Comparison of ENCODE assay signal across 8 cellular contexts in genomic region chr1:117120774-117121588, GRCh38. TPM values are rescaled to one million over a fixed set of nuclear protein-coding genes. Genes with fewer than 3 reads are reported as not detected.
DNase-seq lines count a peak whose midpoint lies in the region; ATAC-seq and TF ChIP-seq lines count a peak whose summit lies in the region.

No MANE protein-coding gene starts in this region.

- H3K4me1 ChIP-seq in OCI-LY3 (ENCODE audit: low read length), result peaks cover 4% of the 10 kb centered on the region; the same call in 1 of the 2 replicates
- H3K4me1 ChIP-seq in mesendoderm (ENCODE audit: control insufficient read depth, low read depth, low read length), result peaks cover 4% of the 10 kb centered on the region
- H3K4me1 ChIP-seq in aorta (ENCODE audit: control insufficient read depth in 1 of 2, insufficient read depth in 2 of 2, low read length in 2 of 2), result no peaks in the 10 kb centered on the region

- peak overlapping the region; percentile 79 for H3K4me2 ChIP-seq in OCI-LY3 (ENCODE audit: low read length)
- peak overlapping the region; percentile 87 for H3K4me2 ChIP-seq in mesendoderm (ENCODE audit: low read length)

- intact Hi-C loops in aorta (cut with DNase I), result loop anchor here (2.0 to 10.0 kb wide), 4 partner anchors 22 to 546 kb away; partner anchors contain the start of genes CD58 (in 1 of the 2) and TENT5C (in 1 of the 2)

- peak overlapping the region; percentile 51 for H3K23ac ChIP-seq in mesendoderm (ENCODE audit: low read length)

- no peaks in the 10 kb centered on the region for H3K36me3 ChIP-seq in OCI-LY3 (replicated peaks; ENCODE audit: low read depth, low read length)
- no peaks in the 10 kb centered on the region for H3K36me3 ChIP-seq in mesendoderm (ENCODE audit: control insufficient read depth, insufficient read depth, low read length)
- peaks cover 0 to 2% of the 10 kb centered on the region in 2 donors for H3K36me3 ChIP-seq in aorta (ENCODE audit: control insufficient read depth in 1 of 2, insufficient read depth in 2 of 2, low read length in 1 of 2)

- no peaks in the 10 kb centered on the region for H3K9me3 Mint-ChIP-seq in stimulated activated naive CD8-positive, alpha-beta T cell treated with anti-CD3 and anti-CD28 coated beads, Interleukin-15, Interleukin-2, amounts not matched to agents 100 ng/mL and 50 ng/mL, for 24 hours

- H3K4ac ChIP-seq in mesendoderm (ENCODE audit: low read depth, low read length), result no peak overlapping the region

- no CpG with 5 or more reads among the region's 29 CpGs for WGBS in mesendoderm (ENCODE audit: extremely low coverage, insufficient coverage, low lambda C conversion rate)
- WGBS in aorta, 2 donors, result 14 to 15% methylated on average over 28 to 29 of the region's 29 CpGs

- no peak overlapping the region for H2AK5ac ChIP-seq in mesendoderm (ENCODE audit: low read length)

- peak overlapping the region; percentile 74 for H3K27ac Mint-ChIP-seq in stimulated activated naive CD8-positive, alpha-beta T cell treated with anti-CD3 and anti-CD28 coated beads, Interleukin-15, Interleukin-2, amounts not matched to agents 100 ng/mL and 50 ng/mL, for 24 hours

- in situ Hi-C loops in GM13977 (cut with MboI; ENCODE audit: low pct_unique_long_range_greater_than_20kb, low sequenced_read_pairs, unreplicated experiment), result no loop called here

- no peaks in the 10 kb centered on the region for H4K20me1 ChIP-seq in OCI-LY3 (ENCODE audit: insufficient read depth, low read length)

- no peak overlapping the region for H2BK5ac ChIP-seq in mesendoderm (ENCODE audit: low read length)

- H2BK120ac ChIP-seq in mesendoderm (ENCODE audit: low read depth, low read length), result no peak overlapping the region

- H3K9ac ChIP-seq in OCI-LY3 (ENCODE audit: low read length), result peak overlapping the region; percentile 64
- H3K9ac ChIP-seq in mesendoderm (ENCODE audit: low read length), result peak overlapping the region; percentile 83

- H4K8ac ChIP-seq in mesendoderm (ENCODE audit: low read depth, low read length), result no peak overlapping the region

- H4K5ac ChIP-seq in mesendoderm (ENCODE audit: low read length), result no peak overlapping the region

- peak overlapping the region; percentile 78 for H3K4me3 Mint-ChIP-seq in stimulated activated naive CD8-positive, alpha-beta T cell treated with anti-CD3 and anti-CD28 coated beads, Interleukin-15, Interleukin-2, amounts not matched to agents 100 ng/mL and 50 ng/mL, for 24 hours

- peaks cover 17% of the 10 kb centered on the region for H3K27me3 Mint-ChIP-seq in stimulated activated naive CD8-positive, alpha-beta T cell treated with anti-CD3 and anti-CD28 coated beads, Interleukin-15, Interleukin-2, amounts not matched to agents 100 ng/mL and 50 ng/mL, for 24 hours

- H3K56ac ChIP-seq in mesendoderm (ENCODE audit: low read length), result peak overlapping the region; percentile 93

- DNase-seq in stimulated activated naive CD8-positive, alpha-beta T cell treated with anti-CD3 and anti-CD28 coated beads, Interleukin-15, Interleukin-2, amounts not matched to agents 100 U/mL and 50 U/mL, for 24 hours, result no peak
- DNase-seq in coronary artery (ENCODE audit: low spot score) (no peak), mesendoderm (peak; percentile 28), aorta (no peak), GM13977 (ENCODE audit: low spot score) (no peak), COLO668 (lab: John Stamatoyannopoulos, UW; ENCODE audit: unreplicated experiment) (no peak)

- peak overlapping the region; percentile 84 for H2AFZ ChIP-seq in OCI-LY3 (ENCODE audit: low read depth, low read length)

- peak overlapping the region; percentile 78 for H3K18ac ChIP-seq in mesendoderm (ENCODE audit: low read length)

- H3K79me2 ChIP-seq in OCI-LY3 (ENCODE audit: low read length) (no peaks in the 10 kb centered on the region), mesendoderm (ENCODE audit: control insufficient read depth, insufficient read depth, low read length) (no peaks in the 10 kb centered on the region)

- no peak overlapping the region for H2BK15ac ChIP-seq in mesendoderm (replicated peaks; ENCODE audit: low read depth)

- H3K4me3 ChIP-seq in OCI-LY3 (ENCODE audit: low read length) (peak overlapping the region; percentile 79), coronary artery (peak overlapping the region; percentile 94), mesendoderm (ENCODE audit: low read length) (peak overlapping the region; percentile 60), aorta (ENCODE audit: low read length in 2 of 2) (peak overlapping the region; percentile 48 to 65)

- peaks cover 8% of the 10 kb centered on the region for H3K4me1 Mint-ChIP-seq in stimulated activated naive CD8-positive, alpha-beta T cell treated with anti-CD3 and anti-CD28 coated beads, Interleukin-15, Interleukin-2, amounts not matched to agents 100 ng/mL and 50 ng/mL, for 24 hours (ENCODE audit: low read depth)

- H3K36me3 Mint-ChIP-seq in stimulated activated naive CD8-positive, alpha-beta T cell treated with anti-CD3 and anti-CD28 coated beads, Interleukin-15, Interleukin-2, amounts not matched to agents 100 ng/mL and 50 ng/mL, for 24 hours (ENCODE audit: low read depth), result no peaks in the 10 kb centered on the region

- H3K27me3 ChIP-seq in OCI-LY3 (ENCODE audit: low read depth, low read length) (peaks cover 16% of the 10 kb centered on the region), mesendoderm (ENCODE audit: insufficient read depth, low read length, poor library complexity) (no peaks in the 10 kb centered on the region), aorta (ENCODE audit: control insufficient read depth in 1 of 2, insufficient read depth in 2 of 2, low read length in 1 of 2) (no peaks in the 10 kb centered on the region)

- H3K9me3 ChIP-seq in OCI-LY3 (ENCODE audit: insufficient read depth, low read length) (no peaks in the 10 kb centered on the region), aorta (ENCODE audit: control insufficient read depth, low read length) (no peaks in the 10 kb centered on the region)

- TF ChIP-seq CTCF in OCI-LY3 (IDR thresholded peaks at IDR 0.05; ENCODE audit: low read depth, low read length) (no peak), coronary artery (IDR thresholded peaks at IDR 0.05) (no peak), GM13977 (IDR thresholded peaks at IDR 0.05; ENCODE audit: extremely low read depth, insufficient read depth, missing control alignments) (no peak)

- H3K79me1 ChIP-seq in mesendoderm (ENCODE audit: low read length), result no peaks in the 10 kb centered on the region

- no peak for ATAC-seq in stimulated activated naive CD8-positive, alpha-beta T cell treated with anti-CD3 and anti-CD28 coated beads, Interleukin-15, Interleukin-2, amounts not matched to agents 100 U/mL and 50 U/mL, for 24 hours
- no peak for ATAC-seq in aorta (ENCODE audit: low FRiP score)

- H3K27ac ChIP-seq in OCI-LY3 (ENCODE audit: low read length) (no peak overlapping the region), coronary artery (peak overlapping the region; percentile 81 to 91), mesendoderm (ENCODE audit: low read depth, low read length) (no peak overlapping the region), aorta (ENCODE audit: low read depth in 1 of 2, low read length in 2 of 2) (peak overlapping the region in 1 of 2 donors; percentile 41)

RNA-seq across cellular contexts. Expression of gene TRIM45, which starts 0.6 kb away (rescaled TPM):
- 4.5 TPM for polyA plus RNA-seq in mesendoderm (2013, experiment 1 of 2)
- 4.5 TPM for polyA plus RNA-seq in mesendoderm (2013, experiment 2 of 2)
- total RNA-seq in aorta, result 1 to 10 TPM; 2.5 to 5.0 TPM
- polyA plus RNA-seq in aorta, result 10 to 100 TPM in 1 of 2 donors, under 1 TPM in 1; 0.25 to 23.9 TPM

Comparison
In these comparisons a context has a peak if more than half of its experiments do, and no peak if none do; other contexts are left out.
1. H3K27ac ChIP-seq: peak in coronary artery (2 of 2); none in OCI-LY3 (single experiment) and mesendoderm (single experiment).
2. Peak in every context shown above with its lines, with median percentiles within 50 percentile points of each other: H3K4me3 ChIP-seq.